Comparison of ENCODE assay signal across 8 cellular contexts in genomic region chr5:16935271-16936149, GRCh38. TPM values are rescaled to one million over a fixed set of nuclear protein-coding genes. Genes with fewer than 3 reads are reported as not detected.
DNase-seq lines count a peak whose midpoint lies in the region; ATAC-seq and TF ChIP-seq lines count a peak whose summit lies in the region.

No MANE protein-coding gene starts in this region.

- H3K36me3 ChIP-seq in vagina: no peaks in the 10 kb centered on the region

- H3K27ac ChIP-seq in vagina: peak overlapping the region; percentile 69

- no peaks in the 10 kb centered on the region for H3K9me3 ChIP-seq in vagina

- no peak overlapping the region for H3K27ac Mint-ChIP-seq in activated CD4-positive, alpha-beta T cell treated with anti-CD3 and anti-CD28 coated beads, Interleukin-2, amount 10 ng/mL, durations not matched to agents 7 days and 5 days
- H3K27ac Mint-ChIP-seq in natural killer cell: no peak overlapping the region

- POLR2A ChIA-PET in activated CD4-positive, alpha-beta T cell treated with anti-CD3 and anti-CD28 coated beads, Interleukin-2, amount 10 ng/mL, durations not matched to agents 7 days and 5 days (lab: Charles Lee): no interaction called here

- H3K27me3 ChIP-seq in vagina: no peaks in the 10 kb centered on the region

- H3K4me3 ChIP-seq in vagina: peak overlapping the region; percentile 68 to 77

- peaks cover 58% of the 10 kb centered on the region for H3K27me3 Mint-ChIP-seq in activated CD4-positive, alpha-beta T cell treated with anti-CD3 and anti-CD28 coated beads, Interleukin-2, amount 10 ng/mL, durations not matched to agents 7 days and 5 days
- peaks cover 17 to 30% of the 10 kb centered on the region in 2 donors for H3K27me3 Mint-ChIP-seq in natural killer cell (ENCODE audit: low read depth in 2 of 2)

- CTCF ChIA-PET in activated CD4-positive, alpha-beta T cell treated with anti-CD3 and anti-CD28 coated beads, Interleukin-2, amount 10 ng/mL, durations not matched to agents 7 days and 5 days (lab: Charles Lee): no interaction called here

- no peak for TF ChIP-seq POLR2A in vagina (IDR thresholded peaks at IDR 0.05)

- H3K4me1 Mint-ChIP-seq in activated CD4-positive, alpha-beta T cell treated with anti-CD3 and anti-CD28 coated beads, Interleukin-2, amount 10 ng/mL, durations not matched to agents 7 days and 5 days: peaks cover 12% of the 10 kb centered on the region
- peaks cover 7 to 18% of the 10 kb centered on the region in 2 donors for H3K4me1 Mint-ChIP-seq in natural killer cell

- H3K9me3 Mint-ChIP-seq in activated CD4-positive, alpha-beta T cell treated with anti-CD3 and anti-CD28 coated beads, Interleukin-2, amount 10 ng/mL, durations not matched to agents 7 days and 5 days: no peaks in the 10 kb centered on the region
- H3K9me3 Mint-ChIP-seq in natural killer cell: peaks cover 2% of the 10 kb centered on the region in 2 donors

- H3K4me1 ChIP-seq in vagina: peaks cover 27% of the 10 kb centered on the region

- no peaks in the 10 kb centered on the region for H3K36me3 Mint-ChIP-seq in activated CD4-positive, alpha-beta T cell treated with anti-CD3 and anti-CD28 coated beads, Interleukin-2, amount 10 ng/mL, durations not matched to agents 7 days and 5 days (ENCODE audit: low read depth)
- no peaks in the 10 kb centered on the region for H3K36me3 Mint-ChIP-seq in natural killer cell

- ATAC-seq in GM21723 (IDR thresholded peaks at IDR 0.05; ENCODE audit: unreplicated experiment) (peak; percentile 55), natural killer cell (peak; percentile 24 to 28 (median 26))

- H3K4me3 Mint-ChIP-seq in activated CD4-positive, alpha-beta T cell treated with anti-CD3 and anti-CD28 coated beads, Interleukin-2, amount 10 ng/mL, durations not matched to agents 7 days and 5 days: peak overlapping the region; percentile 66
- H3K4me3 Mint-ChIP-seq in natural killer cell: peak overlapping the region; percentile 81

- DNase-seq in ELR (ENCODE audit: low read depth) (peak; percentile 72), Kasumi-1 (lab: John Stamatoyannopoulos, UW) (peak; percentile 58 to 68), fibroblast of peridontal ligament (ENCODE audit: extremely low read depth) (peak; percentile 29), natural killer cell (no peak), vagina (ENCODE audit: extremely low spot score in 2 of 2) (no peak), AML-193 (lab: John Stamatoyannopoulos, UW) (no peak)
- peak; percentile 6 for DNase-seq in activated CD4-positive, alpha-beta T cell treated with anti-CD3 and anti-CD28 coated beads, Interleukin-2, amount 10 ng/mL, durations not matched to agents 7 days and 5 days

- TF ChIP-seq CTCF in natural killer cell (IDR thresholded peaks at IDR 0.05): no peak
- no peak for TF ChIP-seq CTCF in vagina (IDR thresholded peaks at IDR 0.05)

- intact Hi-C loops in natural killer cell (cut with micrococcal nuclease): no loop called here
- intact Hi-C loops in vagina (cut with DNase I): loop anchor here (10.0 kb wide), 1 partner anchor 249 kb away; no protein-coding TSS in a partner anchor

RNA-seq across cellular contexts. Expression of gene MYO10, which starts 0.6 kb away (rescaled TPM):
- under 1 TPM in 1 of 2 experiments, not detected in 1; 0.08 TPM for total RNA-seq in activated CD4-positive, alpha-beta T cell treated with anti-CD3 and anti-CD28 coated beads, Interleukin-2, amount 10 ng/mL, durations not matched to agents 7 days and 5 days
- total RNA-seq in natural killer cell (1 to 10 TPM in 1 of 3 donors, under 1 TPM in 1, not detected in 1; 0.83 to 1.2 TPM), vagina (22.1 TPM)

Comparison
In these comparisons a context has a peak if more than half of its experiments do, and no peak if none do; other contexts are left out.
1. DNase-seq: peak in ELR (single experiment), Kasumi-1 (2 of 2), activated CD4-positive, alpha-beta T cell treated with anti-CD3 and anti-CD28 coated beads, Interleukin-2, amount 10 ng/mL, durations not matched to agents 7 days and 5 days (single experiment) and fibroblast of peridontal ligament (single experiment); none in natural killer cell (single experiment), vagina (0 of 2) and AML-193 (0 of 2).
2. RNA of gene MYO10, which starts 0.6 kb away (total RNA-seq): 22.1 TPM in vagina (single experiment); 0.83 to 1.2 TPM in natural killer cell and 0.08 TPM in activated CD4-positive, alpha-beta T cell treated with anti-CD3 and anti-CD28 coated beads, Interleukin-2, amount 10 ng/mL, durations not matched to agents 7 days and 5 days; every median in the first group is over 10 times any median in the second.